14 cellular contexts compared by ENCODE assay signal in the genomic region with DNA sequence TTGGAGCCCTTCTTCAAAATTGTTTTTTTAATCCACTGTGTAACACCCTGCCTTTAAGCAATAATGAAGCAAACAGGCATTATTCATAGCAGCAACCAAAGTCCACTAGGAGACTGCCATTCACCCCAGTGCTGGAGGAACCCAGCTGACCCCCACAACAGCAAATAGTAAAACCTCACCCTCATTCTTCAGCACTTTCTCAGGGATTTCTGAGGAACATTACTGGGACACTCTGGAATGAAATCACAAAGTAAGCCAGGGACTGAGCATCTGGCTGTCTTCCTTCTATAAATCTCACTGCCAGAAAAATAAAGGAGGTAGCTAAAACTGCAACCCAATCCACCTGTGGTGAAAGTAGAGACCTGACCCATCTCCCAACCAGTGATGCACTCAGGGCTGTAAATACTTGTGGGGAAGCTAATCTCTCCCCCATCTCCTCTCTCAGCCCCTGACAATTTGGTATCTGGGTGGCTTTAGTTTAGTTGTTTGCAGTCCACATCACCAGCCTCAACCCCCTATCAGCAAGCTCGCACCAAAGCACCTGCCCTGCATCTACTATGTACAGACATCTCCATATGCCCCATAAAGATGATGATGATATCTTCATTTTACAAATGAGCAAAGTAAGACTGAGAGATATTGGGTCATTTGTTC. TPM values are rescaled to one million over a fixed set of nuclear protein-coding genes. Genes with fewer than 3 reads are reported as not detected.
DNase-seq lines count a peak whose midpoint lies in the region; ATAC-seq and TF ChIP-seq lines count a peak whose summit lies in the region.
"Had no signal": no experiment of that assay in that cellular context is flagged by ENCODE, and none has a peak within 500 bp of the region (broad histone marks: within the 10 kb centered on the region; RNA-seq: fewer than 3 reads in every experiment).

No MANE protein-coding gene starts in this region.

- no peak for ATAC-seq in HG03378 (IDR thresholded peaks at IDR 0.05; ENCODE audit: unreplicated experiment)
- no peak for ATAC-seq in GM18520 (IDR thresholded peaks at IDR 0.05; ENCODE audit: unreplicated experiment)
- ATAC-seq: activated CD8-positive, alpha-beta T cell treated with anti-CD3 and anti-CD28 coated beads, Interleukin-2, amount 10 ng/mL, durations not matched to agents 7 days and 5 days; HCT116 had no signal

- CTCF ChIA-PET in BJ (lab: Yijun Ruan, JAX) = interaction anchor here (1.1 to 2.0 kb wide), 3 partner anchors 28 to 64 kb away, joined by 3 to 8 read pairs (median 4); no protein-coding TSS in a partner anchor

- no peaks in the 10 kb centered on the region for H3K4me1 ChIP-seq in effector memory CD4-positive, alpha-beta T cell (ENCODE audit: control insufficient read depth, insufficient read depth, low read length, poor library complexity, severe bottlenecking)
- H3K4me1 ChIP-seq: right lobe of liver had no signal

- no peaks in the 10 kb centered on the region for H3K36me3 ChIP-seq in BJ (ENCODE audit: control insufficient read depth, insufficient read depth, low read length)
- no peaks in the 10 kb centered on the region for H3K36me3 ChIP-seq in effector memory CD4-positive, alpha-beta T cell (ENCODE audit: control insufficient read depth, insufficient read depth, low read length)
- H3K36me3 ChIP-seq: right lobe of liver had no signal

- POLR2A ChIA-PET in BJ (lab: Charles Lee) = interaction anchor here (0.6 kb wide), 1 partner anchor 438 kb away, joined by 3 read pairs; no protein-coding TSS in a partner anchor

- no peaks in the 10 kb centered on the region for H3K9me3 ChIP-seq in effector memory CD4-positive, alpha-beta T cell (ENCODE audit: control insufficient read depth, low read length)
- H3K9me3 ChIP-seq: right lobe of liver had no signal

- no peak for TF ChIP-seq CTCF in BJ (IDR thresholded peaks at IDR 0.05; ENCODE audit: insufficient read depth, low read depth, low read length)

- no peak overlapping the region for H3K4me3 ChIP-seq in BJ (ENCODE audit: low read depth, low read length)
- H3K4me3 ChIP-seq in skin epidermis = no peak overlapping the region
- H3K4me3 ChIP-seq in effector memory CD4-positive, alpha-beta T cell (ENCODE audit: insufficient read depth, low read depth, low read length, poor library complexity, severe bottlenecking) = no peak overlapping the region
- H3K4me3 ChIP-seq: lung, right lobe of liver had no signal

- H3K27me3 ChIP-seq in BJ (ENCODE audit: control insufficient read depth, insufficient read depth, low read length) = no peaks in the 10 kb centered on the region
- H3K27me3 ChIP-seq in effector memory CD4-positive, alpha-beta T cell (replicated peaks; ENCODE audit: control insufficient read depth, insufficient read depth, low read length, poor library complexity, severe bottlenecking) = no peaks in the 10 kb centered on the region
- H3K27me3 ChIP-seq: right lobe of liver had no signal

- H3K27ac ChIP-seq in skin epidermis = peak overlapping the region in 11 of 21 experiments; percentile 1 to 67 (median 38)
- no peak overlapping the region for H3K27ac ChIP-seq in effector memory CD4-positive, alpha-beta T cell (ENCODE audit: insufficient read depth, low read length, poor library complexity, severe bottlenecking)
- H3K27ac ChIP-seq: right lobe of liver had no signal

- DNase-seq in BJ (ENCODE audit: low read depth) (peak; percentile 81), epidermal melanocyte (ENCODE audit: insufficient read length, low spot score) (peak; percentile 50), left kidney (ENCODE audit: low read depth, low spot score) (peak; percentile 93), NCI-H146 (lab: John Stamatoyannopoulos, UW) (no peak)
- no peak for DNase-seq in effector memory CD4-positive, alpha-beta T cell
- DNase-seq: activated CD8-positive, alpha-beta T cell treated with anti-CD3 and anti-CD28 coated beads, Interleukin-2, amount 10 ng/mL, durations not matched to agents 7 days and 5 days; NCI-H1092; NCI-H524; right lobe of liver had no signal

RNA-seq across cellular contexts. Expression of a gene that starts 47.1 kb away (rescaled TPM):
- polyA plus RNA-seq in BJ (2011; rRNA removed) = 220 and 672 TPM in 2 replicates
- 103 and 155 TPM in 2 replicates for polyA minus RNA-seq in BJ (2011; rRNA and poly(A)+ RNA removed)

Comparison
In these comparisons a context has a peak if more than half of its experiments do, and no peak if none do; other contexts are left out.
1. DNase-seq: peak in BJ (single experiment), epidermal melanocyte (single experiment) and left kidney (single experiment); none in NCI-H146 (single experiment) and effector memory CD4-positive, alpha-beta T cell (0 of 3).